In the genomic region with DNA sequence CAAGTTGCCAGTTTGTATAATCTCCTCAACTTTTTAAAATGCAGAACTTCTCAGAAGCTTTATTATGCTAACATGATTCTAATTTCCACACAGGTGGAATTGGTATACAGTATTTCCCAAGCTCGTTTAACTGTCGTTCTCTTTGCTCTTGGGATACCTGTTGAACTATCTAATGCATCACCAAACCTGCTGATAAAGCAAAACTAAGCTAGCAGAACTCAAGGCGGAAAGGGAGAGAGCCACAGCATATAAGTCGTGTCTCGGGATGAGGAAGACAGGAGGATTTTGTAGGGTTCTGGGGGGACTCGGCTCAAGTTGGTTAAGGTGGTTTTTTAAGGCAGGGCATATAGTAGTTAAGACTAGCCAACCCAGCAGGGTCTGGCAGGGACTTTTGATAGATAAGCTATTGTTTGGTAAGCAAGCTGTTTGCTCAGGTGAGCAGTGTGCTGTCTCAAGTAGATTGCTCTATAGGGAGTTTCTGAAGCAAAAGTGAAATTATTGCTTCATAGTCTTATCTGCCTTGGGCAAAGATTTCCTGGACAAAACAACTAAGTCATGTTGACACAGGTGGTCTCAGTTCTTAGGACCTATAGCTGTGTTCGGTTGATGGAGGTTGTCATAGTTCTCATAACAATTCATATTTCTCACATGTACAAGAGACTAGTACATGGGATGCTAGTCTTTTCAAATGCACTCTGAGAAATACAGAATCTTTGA, we compare ENCODE assay signal across 3 cellular contexts.
TF ChIP-seq lines count a peak whose summit lies in the region.

No MANE protein-coding gene starts in this region.

TF ChIP-seq in A549, 52 proteins besides CTCF, POLR2A, EP300 and RAD21:
- TF ChIP-seq KDM1A (IDR thresholded peaks at IDR 0.05; ENCODE audit: low read depth) (no peak), MAFK (IDR thresholded peaks at IDR 0.05; ENCODE audit: partially characterized antibody) (peak; percentile 77)

TF ChIP-seq in WTC11, 78 proteins besides CTCF, POLR2A, EP300 and RAD21:
- TF ChIP-seq CREM (CRISPR knock-in tag; IDR thresholded peaks at IDR 0.05) (no peak), GABPB1 (CRISPR knock-in tag; IDR thresholded peaks at IDR 0.05) (no peak), MYBL2 (CRISPR knock-in tag; IDR thresholded peaks at IDR 0.05) (no peak), ZNF423 (CRISPR knock-in tag; IDR thresholded peaks at IDR 0.05) (no peak), OVOL2 (CRISPR knock-in tag; IDR thresholded peaks at IDR 0.05; ENCODE audit: borderline replicate concordance) (no peak), JUN (CRISPR knock-in tag; IDR thresholded peaks at IDR 0.05) (no peak), NFYB (CRISPR knock-in tag; conservative IDR thresholded peaks at IDR 0.05; ENCODE audit: low read depth) (no peak), SMAD3 (CRISPR knock-in tag; IDR thresholded peaks at IDR 0.05; ENCODE audit: borderline replicate concordance) (no peak), ZNF263 (CRISPR knock-in tag; IDR thresholded peaks at IDR 0.05; ENCODE audit: low read depth) (no peak), GRHL2 (CRISPR knock-in tag; IDR thresholded peaks at IDR 0.05; ENCODE audit: insufficient replicate concordance, severe bottlenecking) (no peak)
- TF ChIP-seq, protein P1, sequence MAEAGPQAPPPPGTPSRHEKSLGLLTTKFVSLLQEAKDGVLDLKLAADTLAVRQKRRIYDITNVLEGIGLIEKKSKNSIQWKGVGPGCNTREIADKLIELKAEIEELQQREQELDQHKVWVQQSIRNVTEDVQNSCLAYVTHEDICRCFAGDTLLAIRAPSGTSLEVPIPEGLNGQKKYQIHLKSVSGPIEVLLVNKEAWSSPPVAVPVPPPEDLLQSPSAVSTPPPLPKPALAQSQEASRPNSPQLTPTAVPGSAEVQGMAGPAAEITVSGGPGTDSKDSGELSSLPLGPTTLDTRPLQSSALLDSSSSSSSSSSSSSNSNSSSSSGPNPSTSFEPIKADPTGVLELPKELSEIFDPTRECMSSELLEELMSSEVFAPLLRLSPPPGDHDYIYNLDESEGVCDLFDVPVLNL (CRISPR knock-in tag; IDR thresholded peaks at IDR 0.05; ENCODE audit: borderline replicate concordance, low read depth), result no peak
- TF ChIP-seq, protein P2, sequence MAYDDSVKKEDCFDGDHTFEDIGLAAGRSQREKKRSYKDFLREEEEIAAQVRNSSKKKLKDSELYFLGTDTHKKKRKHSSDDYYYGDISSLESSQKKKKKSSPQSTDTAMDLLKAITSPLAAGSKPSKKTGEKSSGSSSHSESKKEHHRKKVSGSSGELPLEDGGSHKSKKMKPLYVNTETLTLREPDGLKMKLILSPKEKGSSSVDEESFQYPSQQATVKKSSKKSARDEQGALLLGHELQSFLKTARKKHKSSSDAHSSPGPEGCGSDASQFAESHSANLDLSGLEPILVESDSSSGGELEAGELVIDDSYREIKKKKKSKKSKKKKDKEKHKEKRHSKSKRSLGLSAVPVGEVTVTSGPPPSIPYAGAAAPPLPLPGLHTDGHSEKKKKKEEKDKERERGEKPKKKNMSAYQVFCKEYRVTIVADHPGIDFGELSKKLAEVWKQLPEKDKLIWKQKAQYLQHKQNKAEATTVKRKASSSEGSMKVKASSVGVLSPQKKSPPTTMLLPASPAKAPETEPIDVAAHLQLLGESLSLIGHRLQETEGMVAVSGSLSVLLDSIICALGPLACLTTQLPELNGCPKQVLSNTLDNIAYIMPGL (CRISPR knock-in tag; IDR thresholded peaks at IDR 0.05), result no peak
- TF ChIP-seq, protein P3, sequence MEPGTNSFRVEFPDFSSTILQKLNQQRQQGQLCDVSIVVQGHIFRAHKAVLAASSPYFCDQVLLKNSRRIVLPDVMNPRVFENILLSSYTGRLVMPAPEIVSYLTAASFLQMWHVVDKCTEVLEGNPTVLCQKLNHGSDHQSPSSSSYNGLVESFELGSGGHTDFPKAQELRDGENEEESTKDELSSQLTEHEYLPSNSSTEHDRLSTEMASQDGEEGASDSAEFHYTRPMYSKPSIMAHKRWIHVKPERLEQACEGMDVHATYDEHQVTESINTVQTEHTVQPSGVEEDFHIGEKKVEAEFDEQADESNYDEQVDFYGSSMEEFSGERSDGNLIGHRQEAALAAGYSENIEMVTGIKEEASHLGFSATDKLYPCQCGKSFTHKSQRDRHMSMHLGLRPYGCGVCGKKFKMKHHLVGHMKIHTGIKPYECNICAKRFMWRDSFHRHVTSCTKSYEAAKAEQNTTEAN (CRISPR knock-in tag; IDR thresholded peaks at IDR 0.05), result no peak

TF ChIP-seq in endothelial cell of umbilical vein, 7 proteins besides CTCF, POLR2A, EP300 and RAD21:
- TF ChIP-seq MYC (IDR thresholded peaks at IDR 0.05; ENCODE audit: low read depth, low read length) (no peak), GATA2 (IDR thresholded peaks at IDR 0.05; ENCODE audit: insufficient read depth, insufficient read length, low read depth, low read length) (no peak), POLR2AphosphoS5 (IDR thresholded peaks at IDR 0.05; ENCODE audit: insufficient read depth, low read depth, low read length) (no peak), EZH2 (IDR thresholded peaks at IDR 0.05; ENCODE audit: borderline replicate concordance, low read depth, low read length, severe bottlenecking) (no peak), FOS (IDR thresholded peaks at IDR 0.05; ENCODE audit: borderline replicate concordance, insufficient read depth, low read length) (no peak), JUN (IDR thresholded peaks at IDR 0.05; ENCODE audit: borderline replicate concordance, insufficient read depth, insufficient read length, low read depth) (no peak)
- TF ChIP-seq, protein P4, sequence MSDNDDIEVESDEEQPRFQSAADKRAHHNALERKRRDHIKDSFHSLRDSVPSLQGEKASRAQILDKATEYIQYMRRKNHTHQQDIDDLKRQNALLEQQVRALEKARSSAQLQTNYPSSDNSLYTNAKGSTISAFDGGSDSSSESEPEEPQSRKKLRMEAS (IDR thresholded peaks at IDR 0.05; ENCODE audit: insufficient read depth, insufficient read length), result no peak
